Comparison of ENCODE assay signal across 8 cellular contexts in the genomic region with DNA sequence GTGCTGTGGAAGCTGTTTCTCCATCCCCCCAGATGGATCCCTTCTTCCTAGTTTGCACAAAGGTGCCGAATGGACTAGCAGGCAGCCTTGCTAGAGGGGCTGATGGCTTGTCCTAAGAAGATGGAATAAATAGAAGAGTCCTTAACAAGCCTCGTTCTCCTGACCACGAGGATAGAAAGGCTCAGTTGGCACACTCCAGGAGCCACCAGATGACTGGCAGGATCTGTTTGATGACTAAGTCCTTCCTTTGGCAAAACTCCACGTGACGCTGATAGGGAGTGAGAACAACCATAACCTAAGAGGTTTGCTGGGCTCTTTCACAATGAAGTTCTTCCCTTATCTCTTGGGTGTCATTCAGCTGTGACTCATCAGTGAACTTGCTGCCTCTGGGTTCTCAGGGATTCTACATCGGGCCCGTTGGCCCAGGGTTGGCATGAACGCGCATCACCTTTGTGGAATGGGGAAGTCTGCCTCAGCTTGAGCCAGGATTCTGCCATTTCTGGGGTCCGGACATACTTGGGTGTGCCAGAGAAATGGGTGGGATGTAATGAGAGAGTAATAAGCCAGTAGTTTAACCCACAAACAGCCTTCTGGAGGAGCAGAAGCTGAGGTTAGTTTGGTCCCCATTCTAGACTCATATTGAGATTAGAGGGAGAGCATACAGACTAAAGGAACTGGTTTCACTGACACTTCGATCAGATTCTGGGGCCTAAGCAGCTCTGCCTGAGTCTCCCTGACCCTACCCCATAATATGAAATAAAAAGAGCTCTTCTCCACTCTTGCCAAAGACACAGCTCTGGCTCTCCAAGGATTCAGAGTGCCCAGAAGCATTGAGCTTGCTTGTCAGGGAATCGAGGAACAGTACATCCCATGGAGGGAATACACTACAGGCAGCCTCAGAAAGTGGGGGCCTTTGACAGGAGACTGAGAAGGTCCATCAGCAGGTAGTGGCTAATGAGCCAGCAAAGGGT. TPM values are rescaled to one million over a fixed set of nuclear protein-coding genes. Genes with fewer than 3 reads are reported as not detected.
A peak's percentile ranks its signal among the peaks of the same experiment; 100 is the strongest.
DNase-seq lines count a peak whose midpoint lies in the region; ATAC-seq, FAIRE-seq and TF ChIP-seq lines count a peak whose summit lies in the region.

No MANE protein-coding gene starts in this region.

- H3K4me1 Mint-ChIP-seq in GM23338: no peaks in the 10 kb centered on the region; the same call in 2 of the 3 replicates

- no peaks in the 10 kb centered on the region for H4K20me1 ChIP-seq in GM23338 (replicated peaks; ENCODE audit: insufficient read depth)

- intact Hi-C loops in kidney (cut with DNase I): no loop called here

- no peak overlapping the region; the same call in 1 of the 2 replicates for H2AFZ ChIP-seq in GM23338

- H3K27ac ChIP-seq in GM23338 (ENCODE audit: low read depth) (no peak overlapping the region), skeletal muscle tissue (ENCODE audit: low read depth, low read length) (peak overlapping the region; percentile 15), kidney (ENCODE audit: low read depth in 2 of 2, low read length in 2 of 2) (no peak overlapping the region)

- peak overlapping the region; percentile 70; the same call in 1 of the 2 replicates for H3K4me2 ChIP-seq in GM23338

- no peaks in the 10 kb centered on the region for H3K4me1 ChIP-seq in GM23338 (ENCODE audit: insufficient read depth)
- H3K4me1 ChIP-seq in skeletal muscle tissue (ENCODE audit: control insufficient read depth in 3 of 3, insufficient read depth in 3 of 3, low read length in 3 of 3): peaks cover 8 to 15% (median 8%) of the 10 kb centered on the region in 3 donors
- H3K4me1 ChIP-seq in kidney (ENCODE audit: control insufficient read depth in 1 of 2, insufficient read depth in 1 of 2, low read depth in 1 of 2, low read length in 2 of 2): peaks cover 0 to 6% of the 10 kb centered on the region in 2 donors

- DNase-seq in GM23338 (ENCODE audit: low spot score): no peak
- DNase-seq in activated CD4-positive, alpha-beta T cell treated with anti-CD3 and anti-CD28 coated beads, Interleukin-2, amount 50 U/mL, for 48 hours: peak; percentile 40 to 65
- peak; percentile 86 for DNase-seq in glomerular endothelial cell (ENCODE audit: extremely low read depth, low read depth, low spot score)
- no peak for DNase-seq in SK-N-DZ (ENCODE audit: low spot score)
- DNase-seq in NCI-H1105 (lab: John Stamatoyannopoulos, UW): no peak
- DNase-seq in kidney: no peak

- no peak for FAIRE-seq in kidney (lab: Jason Lieb, UNC)

- no peaks in the 10 kb centered on the region; the same call in 2 of the 3 replicates for H3K9me3 Mint-ChIP-seq in GM23338

- TF ChIP-seq CTCF in GM23338 (conservative IDR thresholded peaks at IDR 0.05; ENCODE audit: low read depth in 2 of 2): no peak
- TF ChIP-seq CTCF in kidney (IDR thresholded peaks at IDR 0.05; ENCODE audit: borderline replicate concordance, extremely low read depth, insufficient read depth): no peak

- H3K9me3 ChIP-seq in skeletal muscle tissue (ENCODE audit: control insufficient read depth in 3 of 3, low read length in 3 of 3) (no peaks in the 10 kb centered on the region), kidney (ENCODE audit: control insufficient read depth in 1 of 2, low read length in 2 of 2) (no peaks in the 10 kb centered on the region)

- no peaks in the 10 kb centered on the region for H3K36me3 Mint-ChIP-seq in GM23338 (ENCODE audit: low read depth)

- no peaks in the 10 kb centered on the region for H3F3A ChIP-seq in GM23338 (replicated peaks; ENCODE audit: low read depth)

- H3K9me2 ChIP-seq in GM23338 (ENCODE audit: insufficient read depth): no peaks in the 10 kb centered on the region

- H3K9ac ChIP-seq in skeletal muscle tissue (ENCODE audit: low read depth in 1 of 3, low read length in 3 of 3) (no peak overlapping the region), kidney (ENCODE audit: low read length in 2 of 2) (no peak overlapping the region)

- H3K27me3 ChIP-seq in GM23338 (ENCODE audit: insufficient read depth) (peaks cover 24% of the 10 kb centered on the region), skeletal muscle tissue (ENCODE audit: control insufficient read depth in 3 of 3, insufficient read depth in 3 of 3, low read length in 3 of 3) (peaks cover 14 to 36% (median 31%) of the 10 kb centered on the region in 3 donors)

- no peak for ATAC-seq in GM23338
- no peak for ATAC-seq in HG02642 (IDR thresholded peaks at IDR 0.05; ENCODE audit: poor library complexity, unreplicated experiment)

- peaks cover 27% of the 10 kb centered on the region for H3K27me3 Mint-ChIP-seq in GM23338 (ENCODE audit: insufficient read depth, low read depth, poor library complexity)

- H3K36me3 ChIP-seq in GM23338 (ENCODE audit: insufficient read depth) (no peaks in the 10 kb centered on the region), skeletal muscle tissue (ENCODE audit: control insufficient read depth in 3 of 3, insufficient read depth in 3 of 3, low read length in 3 of 3) (no peaks in the 10 kb centered on the region), kidney (ENCODE audit: control insufficient read depth in 1 of 2, insufficient read depth in 2 of 2, low read length in 2 of 2) (no peaks in the 10 kb centered on the region)

- H3K4me3 Mint-ChIP-seq in GM23338: no peak overlapping the region

- no peak overlapping the region for H3K27ac Mint-ChIP-seq in GM23338

- H3K79me2 ChIP-seq in GM23338 (replicated peaks; ENCODE audit: insufficient read depth): no peaks in the 10 kb centered on the region

- H3K4me3 ChIP-seq in GM23338 (no peak overlapping the region), skeletal muscle tissue (ENCODE audit: low read length in 3 of 3) (no peak overlapping the region), kidney (ENCODE audit: low read length in 2 of 2) (no peak overlapping the region)

TF ChIP-seq in GM23338, 12 proteins besides CTCF, POLR2A, EP300 and RAD21 (continues in another document):
- TF ChIP-seq, protein P1, sequence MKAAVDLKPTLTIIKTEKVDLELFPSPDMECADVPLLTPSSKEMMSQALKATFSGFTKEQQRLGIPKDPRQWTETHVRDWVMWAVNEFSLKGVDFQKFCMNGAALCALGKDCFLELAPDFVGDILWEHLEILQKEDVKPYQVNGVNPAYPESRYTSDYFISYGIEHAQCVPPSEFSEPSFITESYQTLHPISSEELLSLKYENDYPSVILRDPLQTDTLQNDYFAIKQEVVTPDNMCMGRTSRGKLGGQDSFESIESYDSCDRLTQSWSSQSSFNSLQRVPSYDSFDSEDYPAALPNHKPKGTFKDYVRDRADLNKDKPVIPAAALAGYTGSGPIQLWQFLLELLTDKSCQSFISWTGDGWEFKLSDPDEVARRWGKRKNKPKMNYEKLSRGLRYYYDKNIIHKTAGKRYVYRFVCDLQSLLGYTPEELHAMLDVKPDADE (IDR thresholded peaks at IDR 0.05): no peak
- TF ChIP-seq, protein P2, sequence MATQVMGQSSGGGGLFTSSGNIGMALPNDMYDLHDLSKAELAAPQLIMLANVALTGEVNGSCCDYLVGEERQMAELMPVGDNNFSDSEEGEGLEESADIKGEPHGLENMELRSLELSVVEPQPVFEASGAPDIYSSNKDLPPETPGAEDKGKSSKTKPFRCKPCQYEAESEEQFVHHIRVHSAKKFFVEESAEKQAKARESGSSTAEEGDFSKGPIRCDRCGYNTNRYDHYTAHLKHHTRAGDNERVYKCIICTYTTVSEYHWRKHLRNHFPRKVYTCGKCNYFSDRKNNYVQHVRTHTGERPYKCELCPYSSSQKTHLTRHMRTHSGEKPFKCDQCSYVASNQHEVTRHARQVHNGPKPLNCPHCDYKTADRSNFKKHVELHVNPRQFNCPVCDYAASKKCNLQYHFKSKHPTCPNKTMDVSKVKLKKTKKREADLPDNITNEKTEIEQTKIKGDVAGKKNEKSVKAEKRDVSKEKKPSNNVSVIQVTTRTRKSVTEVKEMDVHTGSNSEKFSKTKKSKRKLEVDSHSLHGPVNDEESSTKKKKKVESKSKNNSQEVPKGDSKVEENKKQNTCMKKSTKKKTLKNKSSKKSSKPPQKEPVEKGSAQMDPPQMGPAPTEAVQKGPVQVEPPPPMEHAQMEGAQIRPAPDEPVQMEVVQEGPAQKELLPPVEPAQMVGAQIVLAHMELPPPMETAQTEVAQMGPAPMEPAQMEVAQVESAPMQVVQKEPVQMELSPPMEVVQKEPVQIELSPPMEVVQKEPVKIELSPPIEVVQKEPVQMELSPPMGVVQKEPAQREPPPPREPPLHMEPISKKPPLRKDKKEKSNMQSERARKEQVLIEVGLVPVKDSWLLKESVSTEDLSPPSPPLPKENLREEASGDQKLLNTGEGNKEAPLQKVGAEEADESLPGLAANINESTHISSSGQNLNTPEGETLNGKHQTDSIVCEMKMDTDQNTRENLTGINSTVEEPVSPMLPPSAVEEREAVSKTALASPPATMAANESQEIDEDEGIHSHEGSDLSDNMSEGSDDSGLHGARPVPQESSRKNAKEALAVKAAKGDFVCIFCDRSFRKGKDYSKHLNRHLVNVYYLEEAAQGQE (IDR thresholded peaks at IDR 0.05; ENCODE audit: unreplicated experiment): no peak
- TF ChIP-seq POLR2AphosphoS5 (IDR thresholded peaks at IDR 0.05; ENCODE audit: low read depth) (no peak), ZNF114 (CRISPR knock-in tag; IDR thresholded peaks at IDR 0.05) (no peak), NANOG (IDR thresholded peaks at IDR 0.05; ENCODE audit: borderline replicate concordance) (no peak), JUNB (IDR thresholded peaks at IDR 0.05; ENCODE audit: unreplicated experiment) (no peak)

RNA-seq across cellular contexts. Expression of a gene that starts 2.0 kb away (rescaled TPM):
- total RNA-seq in GM23338 (2014; rRNA removed; shearing (Covaris generic)): 5.2 and 5.4 TPM in 2 replicates
- 1.3 and 1.4 TPM in 2 replicates for polyA plus RNA-seq in GM23338 (2016; fragmentation: Nextera tagmentation; extraction: Ambion mirVana)
- 5.7 and 6.2 TPM in 2 replicates for total RNA-seq in glomerular endothelial cell
- total RNA-seq in skeletal muscle tissue: 8.9 TPM
- 5.7 and 8.8 TPM in 2 replicates for polyA plus RNA-seq in SK-N-DZ (2014; cell fraction: cytosol; rRNA removed)
- polyA plus RNA-seq in SK-N-DZ (2014; cell fraction: nucleus; rRNA removed): 27.5 and 31.1 TPM in 2 replicates
- 8.7 TPM for total RNA-seq in kidney
- 6.1 TPM for polyA plus RNA-seq in kidney (ENCODE audit: insufficient read depth, low read depth, low replicate concordance)

Comparison
In these comparisons a context has a peak if more than half of its experiments do, and no peak if none do; other contexts are left out.
1. DNase-seq: peak in activated CD4-positive, alpha-beta T cell treated with anti-CD3 and anti-CD28 coated beads, Interleukin-2, amount 50 U/mL, for 48 hours (2 of 2) and glomerular endothelial cell (single experiment); none in GM23338 (single experiment), SK-N-DZ (single experiment), NCI-H1105 (single experiment) and kidney (single experiment).